6 cellular contexts compared by ENCODE assay signal in genomic region chr18:13105059-13105458, GRCh38.
"Had no signal": no experiment of that assay in that cellular context is flagged by ENCODE, and none has a peak within 500 bp of the region (broad histone marks: within the 10 kb centered on the region; RNA-seq: fewer than 3 reads in every experiment).

No MANE protein-coding gene starts in this region.

- H3K27ac Mint-ChIP-seq: GM23338, H9 had no signal

- H3K4me3 Mint-ChIP-seq: GM23338, H9 had no signal

- DNase-seq: H9, HCEC 1CT, IMR-90, KG1 had no signal

- H3K4me3 ChIP-seq: GM23338, K562 had no signal

- ATAC-seq: GM23338, K562 had no signal

- H3K4me1 Mint-ChIP-seq: GM23338, H9 had no signal

- H3K9me3 Mint-ChIP-seq: GM23338 had no signal
